11 cellular contexts compared by ENCODE assay signal in the genomic region with DNA sequence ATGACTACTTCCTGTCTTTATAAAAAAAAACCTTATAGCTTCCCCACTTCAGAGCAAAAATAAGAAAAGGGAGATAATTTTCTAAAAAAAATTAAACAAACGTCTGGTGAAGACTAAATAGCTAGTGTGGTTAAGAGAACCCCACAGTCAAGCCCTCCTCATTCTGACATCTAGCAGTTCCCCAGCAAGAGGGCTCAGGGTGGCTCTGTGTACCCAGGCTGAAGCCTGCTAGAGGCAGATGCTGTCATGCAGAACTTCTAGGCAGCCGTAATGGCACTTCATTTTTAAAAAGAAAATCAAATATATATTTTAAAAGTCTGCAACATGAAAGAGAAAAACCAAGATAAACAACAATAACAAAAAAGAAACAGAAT.
DNase-seq lines count a peak whose midpoint lies in the region; ATAC-seq and TF ChIP-seq lines count a peak whose summit lies in the region.
"Had no signal": no experiment of that assay in that cellular context is flagged by ENCODE, and none has a peak within 500 bp of the region (broad histone marks: within the 10 kb centered on the region; RNA-seq: fewer than 3 reads in every experiment).

No MANE protein-coding gene starts in this region.

- H3K36me3 ChIP-seq in DND-41 (ENCODE audit: insufficient read depth, low read length) (peaks cover 59% of the 10 kb centered on the region), aorta (ENCODE audit: control insufficient read depth in 1 of 2, insufficient read depth in 2 of 2, low read length in 1 of 2) (no peaks in the 10 kb centered on the region)

- H3K27me3 ChIP-seq in DND-41 (ENCODE audit: insufficient read depth, low read length, poor library complexity) (no peaks in the 10 kb centered on the region), aorta (ENCODE audit: control insufficient read depth in 1 of 2, insufficient read depth in 2 of 2, low read length in 1 of 2) (no peaks in the 10 kb centered on the region)

- ATAC-seq in DND-41 (ENCODE audit: insufficient read depth, low read depth): 0 out of 3 replicates have a peak, but pooled peaks have one; percentile 21
- no peak for ATAC-seq in activated CD8-positive, alpha-beta T cell treated with anti-CD3 and anti-CD28 coated beads for 36 hours
- ATAC-seq in naive thymus-derived CD8-positive, alpha-beta T cell: peak; percentile 40 to 49
- no peak for ATAC-seq in aorta (ENCODE audit: low FRiP score)
- no peak for ATAC-seq in HG03439 (IDR thresholded peaks at IDR 0.05; ENCODE audit: unreplicated experiment)
- ATAC-seq: activated T-cell treated with anti-CD3 and anti-CD28 coated beads, Interleukin-2, amount 50 U/mL, for 4 hours had no signal

- H4K20me1 ChIP-seq in DND-41 (ENCODE audit: insufficient read depth, low read length): peaks cover 44% of the 10 kb centered on the region; the same call in 1 of the 2 replicates

- 47 to 51% methylated on average over 2 of the region's 2 CpGs for WGBS in aorta, 2 donors

- peak overlapping the region; percentile 28 for H3K9ac ChIP-seq in DND-41 (ENCODE audit: low read depth, low read length)

- H3K4me1 Mint-ChIP-seq in activated CD8-positive, alpha-beta T cell treated with anti-CD3 and anti-CD28 coated beads for 36 hours (ENCODE audit: low read depth): peaks cover 49% of the 10 kb centered on the region
- H3K4me1 Mint-ChIP-seq in naive thymus-derived CD8-positive, alpha-beta T cell: peaks cover 34 to 95% (median 89%) of the 10 kb centered on the region in 4 donors

- H3K27ac ChIP-seq in DND-41 (ENCODE audit: low read length) (peak overlapping the region; percentile 61; the same call in 1 of the 2 replicates), aorta (ENCODE audit: low read depth in 1 of 2, low read length in 2 of 2) (no peak overlapping the region)

- no peak for TF ChIP-seq CTCF in DND-41 (IDR thresholded peaks at IDR 0.05; ENCODE audit: borderline replicate concordance, extremely low read depth, low read length, poor library complexity, severe bottlenecking)
- no peak for TF ChIP-seq CTCF in activated CD8-positive, alpha-beta T cell treated with anti-CD3 and anti-CD28 coated beads for 36 hours (IDR thresholded peaks at IDR 0.05)

- peak overlapping the region; percentile 62 for H3K4me2 ChIP-seq in DND-41 (ENCODE audit: insufficient read depth, low read length)

- peak overlapping the region; percentile 99 for H3K27ac Mint-ChIP-seq in activated CD8-positive, alpha-beta T cell treated with anti-CD3 and anti-CD28 coated beads for 36 hours
- peak overlapping the region in 9 of 10 donors; percentile 84 to 96 (median 92) for H3K27ac Mint-ChIP-seq in naive thymus-derived CD8-positive, alpha-beta T cell

- CTCF ChIA-PET in activated CD8-positive, alpha-beta T cell treated with anti-CD3 and anti-CD28 coated beads for 36 hours (lab: Charles Lee): interaction anchor here (0.8 to 2.9 kb wide), 7 partner anchors 8 to 83 kb away, joined by 3 to 16 read pairs (median 4); no protein-coding TSS in a partner anchor

- no peak overlapping the region for H3K4me3 Mint-ChIP-seq in activated CD8-positive, alpha-beta T cell treated with anti-CD3 and anti-CD28 coated beads for 36 hours
- H3K4me3 Mint-ChIP-seq in naive thymus-derived CD8-positive, alpha-beta T cell: peak overlapping the region; percentile 58 to 86 (median 70)
- H3K4me3 Mint-ChIP-seq: activated T-cell treated with anti-CD3 and anti-CD28 coated beads, Interleukin-2, amount 50 U/mL, for 4 hours had no signal

- DNase-seq in DND-41: peak; percentile 54
- DNase-seq in Jurkat, Clone E6-1 (ENCODE audit: low read depth, low spot score): peak; percentile 33
- no peak for DNase-seq in activated CD8-positive, alpha-beta T cell treated with anti-CD3 and anti-CD28 coated beads for 36 hours
- DNase-seq in naive thymus-derived CD8-positive, alpha-beta T cell: peak in 4 of 10 donors; percentile 16 to 41 (median 28)
- no peak for DNase-seq in 8988T
- DNase-seq in aorta: no peak
- DNase-seq: activated T-cell treated with anti-CD3 and anti-CD28 coated beads, Interleukin-2, amount 50 U/mL, for 4 hours; H7; KG1; NCI-H226 had no signal

- POLR2A ChIA-PET in activated CD8-positive, alpha-beta T cell treated with anti-CD3 and anti-CD28 coated beads for 36 hours (lab: Charles Lee): interaction anchor here (0.7 to 18.8 kb wide), 18 partner anchors 9 to 150 kb away, joined by 3 to 322 read pairs (median 6); no protein-coding TSS in a partner anchor
- POLR2A ChIA-PET in naive thymus-derived CD8-positive, alpha-beta T cell (lab: Charles Lee): no interaction called here

- no peaks in the 10 kb centered on the region for H3K9me3 Mint-ChIP-seq in activated CD8-positive, alpha-beta T cell treated with anti-CD3 and anti-CD28 coated beads for 36 hours
- H3K9me3 Mint-ChIP-seq in naive thymus-derived CD8-positive, alpha-beta T cell: no peaks in the 10 kb centered on the region
- H3K9me3 Mint-ChIP-seq: activated T-cell treated with anti-CD3 and anti-CD28 coated beads, Interleukin-2, amount 50 U/mL, for 4 hours had no signal

- H3K9me3 ChIP-seq in DND-41 (ENCODE audit: insufficient read depth, low read length, severe bottlenecking) (no peaks in the 10 kb centered on the region), aorta (ENCODE audit: control insufficient read depth, low read length) (no peaks in the 10 kb centered on the region)

- no peaks in the 10 kb centered on the region for H3K27me3 Mint-ChIP-seq in activated CD8-positive, alpha-beta T cell treated with anti-CD3 and anti-CD28 coated beads for 36 hours
- H3K27me3 Mint-ChIP-seq in naive thymus-derived CD8-positive, alpha-beta T cell: no peaks in the 10 kb centered on the region

- no peak overlapping the region; a peak in 1 of 4 replicates for H3K4me3 ChIP-seq in DND-41 (ENCODE audit: low read depth in 1 of 2, low read length in 2 of 2)
- H3K4me3 ChIP-seq in Jurkat, Clone E6-1 (ENCODE audit: low read length): no peak overlapping the region
- H3K4me3 ChIP-seq in aorta (ENCODE audit: low read length in 2 of 2): no peak overlapping the region

- H3K79me2 ChIP-seq in DND-41 (ENCODE audit: insufficient read depth, low read length): peaks cover 93% of the 10 kb centered on the region

- peaks cover 87% of the 10 kb centered on the region for H3K36me3 Mint-ChIP-seq in activated CD8-positive, alpha-beta T cell treated with anti-CD3 and anti-CD28 coated beads for 36 hours (ENCODE audit: low read depth)
- H3K36me3 Mint-ChIP-seq in naive thymus-derived CD8-positive, alpha-beta T cell: peaks cover 5 to 48% (median 10%) of the 10 kb centered on the region in 3 donors

- no peak overlapping the region for H2AFZ ChIP-seq in DND-41 (ENCODE audit: low read depth, low read length)

- H3K4me1 ChIP-seq in DND-41 (ENCODE audit: insufficient read depth, low read length): peaks cover 74% of the 10 kb centered on the region
- H3K4me1 ChIP-seq in aorta (ENCODE audit: control insufficient read depth in 1 of 2, insufficient read depth in 2 of 2, low read length in 2 of 2): peaks cover 2 to 6% of the 10 kb centered on the region in 2 donors

- intact Hi-C loops in activated CD8-positive, alpha-beta T cell treated with anti-CD3 and anti-CD28 coated beads for 36 hours (cut with micrococcal nuclease): no loop called here
- intact Hi-C loops in aorta (cut with DNase I): no loop called here

Comparison
In these comparisons a context has a peak if more than half of its experiments do, and no peak if none do; other contexts are left out.
1. ATAC-seq: peak in DND-41 (single experiment) and naive thymus-derived CD8-positive, alpha-beta T cell (2 of 2); none in activated CD8-positive, alpha-beta T cell treated with anti-CD3 and anti-CD28 coated beads for 36 hours (single experiment), aorta (single experiment) and HG03439 (single experiment).
2. DNase-seq: peak in DND-41 (single experiment) and Jurkat, Clone E6-1 (single experiment); none in activated CD8-positive, alpha-beta T cell treated with anti-CD3 and anti-CD28 coated beads for 36 hours (single experiment), 8988T (single experiment) and aorta (0 of 2).